11 cellular contexts compared by ENCODE assay signal in genomic region chr17:2232244-2232638, GRCh38.
DNase-seq lines count a peak whose midpoint lies in the region; ATAC-seq and TF ChIP-seq lines count a peak whose summit lies in the region.
"Had no signal": no experiment of that assay in that cellular context is flagged by ENCODE, and none has a peak within 500 bp of the region (broad histone marks: within the 10 kb centered on the region; RNA-seq: fewer than 3 reads in every experiment).

No MANE protein-coding gene starts in this region.

- no peak for TF ChIP-seq RAD21 in SK-N-SH (IDR thresholded peaks at IDR 0.05; ENCODE audit: low read length)

- H3K27me3 Mint-ChIP-seq in CD8-positive, alpha-beta T cell (ENCODE audit: low read depth) = no peaks in the 10 kb centered on the region
- H3K27me3 Mint-ChIP-seq: stimulated activated memory B cell treated with anti-CD40 and anti-IgM and Interleukin-4, amounts not matched to agents 10 μg/mL and 1 μg/mL and 100 μg/mL, for 72 hours had no signal

- CTCF ChIA-PET in SK-N-SH (lab: Yijun Ruan, JAX) = interaction anchor here (1.0 to 6.5 kb wide), 37 partner anchors 9 to 191 kb away, joined by 3 to 87 read pairs (median 5); partner anchors contain the start of gene HIC1
- CTCF ChIA-PET in CD8-positive, alpha-beta T cell (lab: Charles Lee) = interaction anchor here (1.1 to 6.7 kb wide), 2 partner anchors 13 to 139 kb away, joined by 3 to 41 read pairs; no protein-coding TSS in a partner anchor

- H3K9me3 ChIP-seq in SK-N-SH = no peaks in the 10 kb centered on the region
- no peaks in the 10 kb centered on the region for H3K9me3 ChIP-seq in CD8-positive, alpha-beta T cell (ENCODE audit: low read length)

- H3K4me1 Mint-ChIP-seq in CD8-positive, alpha-beta T cell (ENCODE audit: low read depth) = peaks cover 25% of the 10 kb centered on the region

- H3K27ac ChIP-seq in SK-N-SH (ENCODE audit: low read depth in 2 of 2, low read length in 1 of 2) = peak overlapping the region; percentile 76 to 93
- H3K27ac ChIP-seq in CD8-positive, alpha-beta T cell (ENCODE audit: low read depth, low read length) = no peak overlapping the region

- H3K4me3 ChIP-seq in SK-N-SH (ENCODE audit: low read depth in 2 of 2, low read length in 1 of 2) (no peak overlapping the region), fibroblast of villous mesenchyme (ENCODE audit: low read depth, low read length) (no peak overlapping the region), skeletal muscle cell (ENCODE audit: low read depth, low read length) (no peak overlapping the region)
- no peak overlapping the region for H3K4me3 ChIP-seq in CD8-positive, alpha-beta T cell (ENCODE audit: low read depth, low read length)

- intact Hi-C loops in CD8-positive, alpha-beta T cell (cut with DNase I, micrococcal nuclease) = no loop called here

- peaks cover 9 to 18% of the 10 kb centered on the region in 2 experiments for H3K36me3 ChIP-seq in SK-N-SH (replicated peaks in 1 of 2; ENCODE audit: control insufficient read depth in 1 of 2, insufficient read depth in 2 of 2, low read length in 1 of 2)
- peaks cover 22% of the 10 kb centered on the region for H3K36me3 ChIP-seq in CD8-positive, alpha-beta T cell (ENCODE audit: insufficient read depth, low read length)

- TF ChIP-seq EP300 in SK-N-SH (IDR thresholded peaks at IDR 0.05; ENCODE audit: borderline replicate concordance in 1 of 2, low read depth in 1 of 2, low read length in 1 of 2) = no peak

- no peaks in the 10 kb centered on the region for H4K20me1 ChIP-seq in SK-N-SH (ENCODE audit: insufficient read depth)

- H2AFZ ChIP-seq in SK-N-SH (ENCODE audit: low read depth) = no peak overlapping the region

- POLR2A ChIA-PET in SK-N-SH (lab: Yijun Ruan, JAX) = no interaction called here
- POLR2A ChIA-PET in CD8-positive, alpha-beta T cell (lab: Charles Lee) = no interaction called here

- H3K36me3 Mint-ChIP-seq in CD8-positive, alpha-beta T cell = peaks cover 69% of the 10 kb centered on the region

- no peaks in the 10 kb centered on the region for H3K9me2 ChIP-seq in SK-N-SH

- peaks cover 30% of the 10 kb centered on the region for H3F3A ChIP-seq in SK-N-SH (replicated peaks; ENCODE audit: insufficient read depth)

- WGBS in SK-N-SH (ENCODE audit: low lambda C conversion rate) = 28% methylated on average over 9 of the region's 9 CpGs

- TF ChIP-seq CTCF in SK-N-SH (IDR thresholded peaks at IDR 0.05) (no peak), fibroblast of villous mesenchyme (IDR thresholded peaks at IDR 0.05; ENCODE audit: insufficient read depth, low read depth, low read length) (no peak)
- TF ChIP-seq CTCF in CD8-positive, alpha-beta T cell (IDR thresholded peaks at IDR 0.05) = no peak

- no peak overlapping the region for H3K4me3 Mint-ChIP-seq in CD8-positive, alpha-beta T cell
- H3K4me3 Mint-ChIP-seq: stimulated activated memory B cell treated with anti-CD40 and anti-IgM and Interleukin-4, amounts not matched to agents 10 μg/mL and 1 μg/mL and 100 μg/mL, for 72 hours had no signal

- peak overlapping the region; percentile 53; the same call in 1 of the 2 replicates for H3K9ac ChIP-seq in SK-N-SH

- H3K9me3 Mint-ChIP-seq in CD8-positive, alpha-beta T cell = no peaks in the 10 kb centered on the region
- H3K9me3 Mint-ChIP-seq: stimulated activated memory B cell treated with anti-CD40 and anti-IgM and Interleukin-4, amounts not matched to agents 10 μg/mL and 1 μg/mL and 100 μg/mL, for 72 hours had no signal

- peaks cover 23% of the 10 kb centered on the region for H3K79me2 ChIP-seq in SK-N-SH (ENCODE audit: insufficient read depth)

- DNase-seq in AG20443 (ENCODE audit: low spot score) = peak; percentile 61
- DNase-seq in SK-N-SH = no peak
- DNase-seq in fibroblast of villous mesenchyme (ENCODE audit: low read depth) = peak; percentile 85
- peak; percentile 73 for DNase-seq in skeletal muscle cell (ENCODE audit: low read depth)
- DNase-seq in NCI-H748 treated with DMSO at 0.1 percent for 48 hours (lab: John Stamatoyannopoulos, UW) = no peak
- DNase-seq in CD8-positive, alpha-beta T cell = no peak
- DNase-seq: effector memory CD4-positive, alpha-beta T cell; NCI-H1105 had no signal

- H3K4me1 ChIP-seq in SK-N-SH (ENCODE audit: control insufficient read depth in 1 of 2, insufficient read depth in 2 of 2, low read depth in 1 of 2, low read length in 1 of 2) = peaks cover 24 to 25% of the 10 kb centered on the region in 2 experiments
- H3K4me1 ChIP-seq in CD8-positive, alpha-beta T cell (ENCODE audit: insufficient read depth, low read length) = no peaks in the 10 kb centered on the region

- peak overlapping the region; percentile 54; the same call in 1 of the 2 replicates for H3K4me2 ChIP-seq in SK-N-SH

- no peak overlapping the region for H3K27ac Mint-ChIP-seq in CD8-positive, alpha-beta T cell
- H3K27ac Mint-ChIP-seq: stimulated activated memory B cell treated with anti-CD40 and anti-IgM and Interleukin-4, amounts not matched to agents 10 μg/mL and 1 μg/mL and 100 μg/mL, for 72 hours had no signal

- ATAC-seq in GM21717 (IDR thresholded peaks at IDR 0.05; ENCODE audit: unreplicated experiment) (no peak), GM19455 (IDR thresholded peaks at IDR 0.05; ENCODE audit: unreplicated experiment) (no peak)
- no peak for ATAC-seq in CD8-positive, alpha-beta T cell
- ATAC-seq: stimulated activated memory B cell treated with anti-CD40 and anti-IgM and Interleukin-4, amounts not matched to agents 10 μg/mL and 1 μg/mL and 100 μg/mL, for 72 hours had no signal

- H3K27me3 ChIP-seq in SK-N-SH (ENCODE audit: insufficient read depth) = no peaks in the 10 kb centered on the region
- H3K27me3 ChIP-seq in CD8-positive, alpha-beta T cell (ENCODE audit: insufficient read depth, low read length) = no peaks in the 10 kb centered on the region

TF ChIP-seq in SK-N-SH, 30 proteins besides CTCF, POLR2A, EP300 and RAD21:
- TF ChIP-seq, protein P1, sequence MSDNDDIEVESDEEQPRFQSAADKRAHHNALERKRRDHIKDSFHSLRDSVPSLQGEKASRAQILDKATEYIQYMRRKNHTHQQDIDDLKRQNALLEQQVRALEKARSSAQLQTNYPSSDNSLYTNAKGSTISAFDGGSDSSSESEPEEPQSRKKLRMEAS (IDR thresholded peaks at IDR 0.05; ENCODE audit: low read depth) = peak; percentile 48; the same call in 1 of the 2 replicates
- no peak for TF ChIP-seq JUND (IDR thresholded peaks at IDR 0.05)
- peak; percentile 47; the same call in 1 of the 2 replicates for TF ChIP-seq NFIC (IDR thresholded peaks at IDR 0.05; ENCODE audit: borderline replicate concordance)
- no peak for TF ChIP-seq ELF1 (IDR thresholded peaks at IDR 0.05)
- TF ChIP-seq SIN3A (IDR thresholded peaks at IDR 0.05; ENCODE audit: borderline replicate concordance, low read depth, low read length) = no peak

Comparison
In these comparisons a context has a peak if more than half of its experiments do, and no peak if none do; other contexts are left out.
1. DNase-seq: peak in AG20443 (single experiment), fibroblast of villous mesenchyme (single experiment) and skeletal muscle cell (single experiment); none in SK-N-SH (single experiment), NCI-H748 treated with DMSO at 0.1 percent for 48 hours (single experiment) and CD8-positive, alpha-beta T cell (0 of 7).